24 cellular contexts compared by ENCODE assay signal in genomic region chr2:794554-795244, GRCh38.
DNase-seq lines count a peak whose midpoint lies in the region; ATAC-seq and TF ChIP-seq lines count a peak whose summit lies in the region.
"Had no signal": no experiment of that assay in that cellular context is flagged by ENCODE, and none has a peak within 500 bp of the region (broad histone marks: within the 10 kb centered on the region; RNA-seq: fewer than 3 reads in every experiment).

No MANE protein-coding gene starts in this region.

- H3K27me3 ChIP-seq in right atrium auricular region: no peaks in the 10 kb centered on the region
- H3K27me3 ChIP-seq in osteoblast (ENCODE audit: insufficient read depth, low read length): no peaks in the 10 kb centered on the region
- H3K27me3 ChIP-seq: brain microvascular endothelial cell, heart left ventricle had no signal

- CTCF ChIA-PET in WTC11 (lab: Charles Lee): no interaction called here

- H3K9me3 Mint-ChIP-seq in WTC11: peaks cover 19% of the 10 kb centered on the region
- H3K9me3 Mint-ChIP-seq in activated T-cell treated with anti-CD3 and anti-CD28 coated beads, Interleukin-2, amount 50 U/mL, for 24 hours: no peaks in the 10 kb centered on the region
- H3K9me3 Mint-ChIP-seq: activated CD4-positive, alpha-beta T cell treated with anti-CD3 and anti-CD28 coated beads, Interleukin-2, amount 10 ng/mL, durations not matched to agents 24 days and 14 days; activated naive CD8-positive, alpha-beta T cell treated with anti-CD3 and anti-CD28 coated beads, Interleukin-2, amount 10 ng/mL, durations not matched to agents 7 days and 5 days; activated T-helper 2 cell treated with anti-CD3 and anti-CD28 coated beads, Interferon-gamma antibody, Interleukin-2, Interleukin-4, amounts not matched to agents 10 μg/mL and 5 μg/mL and 100 μg/mL, durations not matched to agents 14 hours and 24 hours and 36 hours; natural killer cell treated with Interleukin-12 subunit alpha and Interleukin-12 subunit beta and Interleukin-15 and Interleukin-18, amount 100 ng/mL, for 72 hours; stimulated activated effector memory CD8-positive, alpha-beta T cell treated with anti-CD3 and anti-CD28 coated beads, Interleukin-12 subunit alpha, Interleukin-12 subunit beta, amount 100 ng/mL, for 72 hours had no signal

- no peak overlapping the region for H2AFZ ChIP-seq in osteoblast (ENCODE audit: low read length)

- H3K4me2 ChIP-seq in osteoblast (ENCODE audit: insufficient read depth, low read length): no peak overlapping the region

- no peaks in the 10 kb centered on the region for H3K36me3 ChIP-seq in right atrium auricular region
- no peaks in the 10 kb centered on the region for H3K36me3 ChIP-seq in osteoblast (ENCODE audit: insufficient read depth, low read length)
- H3K36me3 ChIP-seq: brain microvascular endothelial cell, heart left ventricle had no signal

- H3K36me3 Mint-ChIP-seq in WTC11: peaks cover 7% of the 10 kb centered on the region; the same call in 1 of the 2 replicates
- no peaks in the 10 kb centered on the region for H3K36me3 Mint-ChIP-seq in activated T-cell treated with anti-CD3 and anti-CD28 coated beads, Interleukin-2, amount 50 U/mL, for 24 hours (ENCODE audit: low read depth)
- H3K36me3 Mint-ChIP-seq: activated naive CD8-positive, alpha-beta T cell treated with anti-CD3 and anti-CD28 coated beads, Interleukin-2, amount 10 ng/mL, durations not matched to agents 7 days and 5 days; CD14-positive monocyte; natural killer cell treated with Interleukin-12 subunit alpha and Interleukin-12 subunit beta and Interleukin-15 and Interleukin-18, amount 100 ng/mL, for 72 hours; stimulated activated effector memory CD8-positive, alpha-beta T cell treated with anti-CD3 and anti-CD28 coated beads, Interleukin-12 subunit alpha, Interleukin-12 subunit beta, amount 100 ng/mL, for 72 hours had no signal

- POLR2A ChIA-PET in WTC11 (lab: Charles Lee): no interaction called here

- no peaks in the 10 kb centered on the region for H4K20me1 ChIP-seq in osteoblast (ENCODE audit: insufficient read depth, low read length)

- H3K9me3 ChIP-seq in right atrium auricular region (no peaks in the 10 kb centered on the region), osteoblast (ENCODE audit: low read depth, low read length) (no peaks in the 10 kb centered on the region)
- H3K9me3 ChIP-seq: heart left ventricle had no signal

- H3K27ac ChIP-seq in right atrium auricular region (no peak overlapping the region), osteoblast (ENCODE audit: low read depth, low read length) (no peak overlapping the region)
- H3K27ac ChIP-seq: brain microvascular endothelial cell, heart left ventricle had no signal

- DNase-seq in DMS 273 treated with DMSO at 0.1 percent for 48 hours (lab: John Stamatoyannopoulos, UW): peak; percentile 36
- no peak for DNase-seq in WTC11 (ENCODE audit: low spot score)
- peak; percentile 43 for DNase-seq in right atrium auricular region (ENCODE audit: low spot score)
- DNase-seq in osteoblast (ENCODE audit: insufficient read length, low spot score, missing footprints): peak; percentile 60
- no peak for DNase-seq in activated T-cell treated with anti-CD3 and anti-CD28 coated beads, Interleukin-2, amount 50 U/mL, for 24 hours
- DNase-seq in GOT3 (lab: John Stamatoyannopoulos, UW): no peak
- DNase-seq in left lobe of liver (ENCODE audit: low spot score): no peak
- DNase-seq: activated CD4-positive, alpha-beta T cell treated with anti-CD3 and anti-CD28 coated beads, Interleukin-2, amount 10 ng/mL, durations not matched to agents 24 days and 14 days; activated naive CD8-positive, alpha-beta T cell treated with anti-CD3 and anti-CD28 coated beads, Interleukin-2, amount 10 ng/mL, durations not matched to agents 7 days and 5 days; brain microvascular endothelial cell; dermis blood vessel endothelial cell; DMS153; GDM1; MM.1S; NCI-H1436 treated with DMSO at 0.1 percent for 48 hours; OCI-M1; SIG-M5; T-helper 1 cell had no signal

- H3K4me1 Mint-ChIP-seq in WTC11: peaks cover 13% of the 10 kb centered on the region
- no peaks in the 10 kb centered on the region for H3K4me1 Mint-ChIP-seq in activated T-cell treated with anti-CD3 and anti-CD28 coated beads, Interleukin-2, amount 50 U/mL, for 24 hours (ENCODE audit: low read depth)
- H3K4me1 Mint-ChIP-seq: activated CD4-positive, alpha-beta T cell treated with anti-CD3 and anti-CD28 coated beads, Interleukin-2, amount 10 ng/mL, durations not matched to agents 24 days and 14 days; activated naive CD8-positive, alpha-beta T cell treated with anti-CD3 and anti-CD28 coated beads, Interleukin-2, amount 10 ng/mL, durations not matched to agents 7 days and 5 days; CD14-positive monocyte; stimulated activated effector memory CD8-positive, alpha-beta T cell treated with anti-CD3 and anti-CD28 coated beads, Interleukin-12 subunit alpha, Interleukin-12 subunit beta, amount 100 ng/mL, for 72 hours had no signal

- peak overlapping the region; percentile 83; the same call in 1 of the 2 replicates for H3K27ac Mint-ChIP-seq in WTC11
- H3K27ac Mint-ChIP-seq in activated T-cell treated with anti-CD3 and anti-CD28 coated beads, Interleukin-2, amount 50 U/mL, for 24 hours: no peak overlapping the region
- H3K27ac Mint-ChIP-seq: activated CD4-positive, alpha-beta T cell treated with anti-CD3 and anti-CD28 coated beads, Interleukin-2, amount 10 ng/mL, durations not matched to agents 24 days and 14 days; activated naive CD8-positive, alpha-beta T cell treated with anti-CD3 and anti-CD28 coated beads, Interleukin-2, amount 10 ng/mL, durations not matched to agents 7 days and 5 days; activated T-helper 2 cell treated with anti-CD3 and anti-CD28 coated beads, Interferon-gamma antibody, Interleukin-2, Interleukin-4, amounts not matched to agents 10 μg/mL and 5 μg/mL and 100 μg/mL, durations not matched to agents 14 hours and 24 hours and 36 hours; CD14-positive monocyte; natural killer cell treated with Interleukin-12 subunit alpha and Interleukin-12 subunit beta and Interleukin-15 and Interleukin-18, amount 100 ng/mL, for 72 hours; stimulated activated effector memory CD8-positive, alpha-beta T cell treated with anti-CD3 and anti-CD28 coated beads, Interleukin-12 subunit alpha, Interleukin-12 subunit beta, amount 100 ng/mL, for 72 hours had no signal

- H3K4me1 ChIP-seq in right atrium auricular region: no peaks in the 10 kb centered on the region
- no peaks in the 10 kb centered on the region for H3K4me1 ChIP-seq in osteoblast (ENCODE audit: insufficient read depth, low read length)
- H3K4me1 ChIP-seq: heart left ventricle had no signal

- no peak overlapping the region for H3K4me3 ChIP-seq in right atrium auricular region
- H3K4me3 ChIP-seq in osteoblast (ENCODE audit: insufficient read depth, low read length): no peak overlapping the region
- H3K4me3 ChIP-seq: heart left ventricle had no signal

- TF ChIP-seq CTCF in WTC11 (IDR thresholded peaks at IDR 0.05): no peak
- TF ChIP-seq CTCF in right atrium auricular region (IDR thresholded peaks at IDR 0.05): no peak
- TF ChIP-seq CTCF in osteoblast (IDR thresholded peaks at IDR 0.05; ENCODE audit: extremely low read depth, low read depth, low read length): no peak

- no peaks in the 10 kb centered on the region for H3K79me2 ChIP-seq in osteoblast (ENCODE audit: insufficient read depth, low read length)

- peaks cover 10% of the 10 kb centered on the region for H3K27me3 Mint-ChIP-seq in WTC11 (ENCODE audit: low read depth)
- no peaks in the 10 kb centered on the region for H3K27me3 Mint-ChIP-seq in activated T-cell treated with anti-CD3 and anti-CD28 coated beads, Interleukin-2, amount 50 U/mL, for 24 hours
- H3K27me3 Mint-ChIP-seq: activated CD4-positive, alpha-beta T cell treated with anti-CD3 and anti-CD28 coated beads, Interleukin-2, amount 10 ng/mL, durations not matched to agents 24 days and 14 days; activated naive CD8-positive, alpha-beta T cell treated with anti-CD3 and anti-CD28 coated beads, Interleukin-2, amount 10 ng/mL, durations not matched to agents 7 days and 5 days had no signal

- no peak overlapping the region for H3K4me3 Mint-ChIP-seq in WTC11
- H3K4me3 Mint-ChIP-seq in activated T-cell treated with anti-CD3 and anti-CD28 coated beads, Interleukin-2, amount 50 U/mL, for 24 hours: no peak overlapping the region
- H3K4me3 Mint-ChIP-seq: activated CD4-positive, alpha-beta T cell treated with anti-CD3 and anti-CD28 coated beads, Interleukin-2, amount 10 ng/mL, durations not matched to agents 24 days and 14 days; activated naive CD8-positive, alpha-beta T cell treated with anti-CD3 and anti-CD28 coated beads, Interleukin-2, amount 10 ng/mL, durations not matched to agents 7 days and 5 days; CD14-positive monocyte; natural killer cell treated with Interleukin-12 subunit alpha and Interleukin-12 subunit beta and Interleukin-15 and Interleukin-18, amount 100 ng/mL, for 72 hours; stimulated activated effector memory CD8-positive, alpha-beta T cell treated with anti-CD3 and anti-CD28 coated beads, Interleukin-12 subunit alpha, Interleukin-12 subunit beta, amount 100 ng/mL, for 72 hours had no signal

- ATAC-seq in WTC11: peak; percentile 62
- ATAC-seq in HG02852 (IDR thresholded peaks at IDR 0.05; ENCODE audit: unreplicated experiment): no peak
- ATAC-seq in left lobe of liver: no peak
- ATAC-seq: natural killer cell treated with Interleukin-12 subunit alpha and Interleukin-12 subunit beta and Interleukin-15 and Interleukin-18, amount 100 ng/mL, for 72 hours; stimulated activated effector memory CD8-positive, alpha-beta T cell treated with anti-CD3 and anti-CD28 coated beads, Interleukin-12 subunit alpha, Interleukin-12 subunit beta, amount 100 ng/mL, for 72 hours had no signal

TF ChIP-seq in WTC11, 78 proteins besides CTCF, POLR2A, EP300 and RAD21:
- TF ChIP-seq NR3C1 (CRISPR knock-in tag; conservative IDR thresholded peaks at IDR 0.05; ENCODE audit: low read depth) (no peak), SMAD3 (CRISPR knock-in tag; IDR thresholded peaks at IDR 0.05; ENCODE audit: borderline replicate concordance) (no peak), ATF1 (CRISPR knock-in tag; IDR thresholded peaks at IDR 0.05) (no peak), MAX (CRISPR knock-in tag; IDR thresholded peaks at IDR 0.05) (0 out of 2 replicates have a peak, but pooled peaks have one; percentile 12), ZBTB21 (CRISPR knock-in tag; IDR thresholded peaks at IDR 0.05; ENCODE audit: borderline replicate concordance) (0 out of 2 replicates have a peak, but pooled peaks have one; percentile 38), ZNF396 (CRISPR knock-in tag; IDR thresholded peaks at IDR 0.05; ENCODE audit: borderline replicate concordance) (no peak)

Comparison
In these comparisons a context has a peak if more than half of its experiments do, and no peak if none do; other contexts are left out.
1. DNase-seq: peak in DMS 273 treated with DMSO at 0.1 percent for 48 hours (single experiment), right atrium auricular region (single experiment) and osteoblast (single experiment); none in WTC11 (single experiment), activated T-cell treated with anti-CD3 and anti-CD28 coated beads, Interleukin-2, amount 50 U/mL, for 24 hours (single experiment), GOT3 (single experiment) and left lobe of liver (single experiment).